8 cellular contexts compared by ENCODE assay signal in the genomic region with DNA sequence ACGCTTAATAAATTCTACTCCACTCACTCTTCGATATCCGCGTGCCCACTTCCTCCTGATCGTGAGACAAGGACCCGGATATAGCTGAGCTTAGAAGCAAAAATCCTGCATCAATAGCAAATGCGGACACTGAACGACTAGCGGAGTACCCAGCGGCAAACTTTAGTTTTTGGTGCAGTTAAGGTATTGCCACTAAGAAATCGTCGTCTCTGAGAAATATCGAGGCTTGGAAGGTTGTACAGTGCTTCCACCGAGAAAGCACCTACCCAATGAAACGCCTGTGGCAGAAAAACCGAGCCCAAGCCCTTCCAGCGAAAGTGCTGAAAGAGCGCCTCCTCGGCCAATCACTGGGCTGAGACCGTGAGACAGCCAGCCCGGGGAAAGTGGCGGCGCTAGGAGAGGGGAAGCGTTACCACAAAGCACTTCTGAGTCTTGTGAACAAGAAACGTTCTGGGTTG. TPM values are rescaled to one million over a fixed set of nuclear protein-coding genes. Genes with fewer than 3 reads are reported as not detected.
A peak's percentile ranks its signal among the peaks of the same experiment; 100 is the strongest.
DNase-seq lines count a peak whose midpoint lies in the region; TF ChIP-seq lines count a peak whose summit lies in the region.

No MANE protein-coding gene starts in this region.

- TF ChIP-seq CTCF in parathyroid adenoma (IDR thresholded peaks at IDR 0.05) (no peak), uterus (IDR thresholded peaks at IDR 0.05) (no peak)

- in situ Hi-C loops in HAP-1 (cut with MboI; ENCODE audit: low sequenced_read_pairs) = no loop called here

- H3K4me1 ChIP-seq in HAP-1 = peaks cover 22% of the 10 kb centered on the region
- H3K4me1 ChIP-seq in parathyroid adenoma = no peaks in the 10 kb centered on the region
- no peaks in the 10 kb centered on the region for H3K4me1 ChIP-seq in uterus

- H3K9me3 ChIP-seq in HAP-1 (no peaks in the 10 kb centered on the region), MG63 (no peaks in the 10 kb centered on the region), parathyroid adenoma (ENCODE audit: control insufficient read depth, low read length) (no peaks in the 10 kb centered on the region), uterus (no peaks in the 10 kb centered on the region)

- no peaks in the 10 kb centered on the region for H3K27me3 ChIP-seq in HAP-1 (ENCODE audit: low read depth)
- H3K27me3 ChIP-seq in MG63 = no peaks in the 10 kb centered on the region
- peaks cover 8% of the 10 kb centered on the region for H3K27me3 ChIP-seq in parathyroid adenoma (ENCODE audit: control insufficient read depth, insufficient read depth, low read length)
- peaks cover 3 to 4% of the 10 kb centered on the region in 2 donors for H3K27me3 ChIP-seq in uterus

- H3K9ac ChIP-seq in parathyroid adenoma = no peak overlapping the region

- H3K27ac ChIP-seq in parathyroid adenoma (peak overlapping the region; percentile 62), uterus (peak overlapping the region; percentile 77 to 90)

- DNase-seq in GM03348 (ENCODE audit: low spot score) (peak; percentile 71), HAP-1 (ENCODE audit: low spot score in 2 of 2) (peak; percentile 64 to 83), MG63 (peak; percentile 77), SHP77 (lab: John Stamatoyannopoulos, UW) (peak; percentile 91), germinal center (ENCODE audit: low spot score) (peak; percentile 79), uterus (peak; percentile 44 to 48)
- peak; percentile 92 for DNase-seq in activated effector memory CD4-positive, alpha-beta T cell treated with anti-CD3 and anti-CD28 coated beads, Interleukin-2, amount 50 U/mL, for 16 hours

- TF ChIP-seq POLR2A in uterus (IDR thresholded peaks at IDR 0.05) = no peak

- H3K36me3 ChIP-seq in HAP-1 (replicated peaks) = no peaks in the 10 kb centered on the region
- H3K36me3 ChIP-seq in MG63 = no peaks in the 10 kb centered on the region
- no peaks in the 10 kb centered on the region for H3K36me3 ChIP-seq in parathyroid adenoma (ENCODE audit: control insufficient read depth, insufficient read depth, low read length)
- no peaks in the 10 kb centered on the region for H3K36me3 ChIP-seq in uterus

- H3K4me2 ChIP-seq in parathyroid adenoma (ENCODE audit: low read length) = peak overlapping the region; percentile 27

- H3K4me3 ChIP-seq in HAP-1 = peak overlapping the region; percentile 39
- H3K4me3 ChIP-seq in MG63 = peak overlapping the region; percentile 53
- H3K4me3 ChIP-seq in parathyroid adenoma (ENCODE audit: low read depth, low read length) = peak overlapping the region; percentile 23
- H3K4me3 ChIP-seq in uterus = peak overlapping the region; percentile 45

- intact Hi-C loops in uterus (cut with DNase I; ENCODE audit: low total_unique reads) = no loop called here

- H3K79me2 ChIP-seq in parathyroid adenoma = no peaks in the 10 kb centered on the region

- H2AFZ ChIP-seq in parathyroid adenoma = peak overlapping the region; percentile 65

RNA-seq across cellular contexts. Expression of a gene that starts 32.2 kb away (rescaled TPM):
- total RNA-seq in MG63 (2014; rRNA removed; shearing (Covaris generic); ENCODE audit: low replicate concordance) = 0.12 and 4.3 TPM in 2 replicates
- 10 to 100 TPM in 2 of 4 donors, 1 to 10 TPM in 2; 2.4 to 62.8 (median 8.5) TPM for total RNA-seq in uterus

Comparison
In these comparisons a context has a peak if more than half of its experiments do, and no peak if none do; other contexts are left out.
1. Peak in every context shown above with its lines: DNase-seq, H3K4me3 ChIP-seq and H3K27ac ChIP-seq.